In genomic region chr1:58006421-58007032, GRCh38 we compare ENCODE assay signal across 16 cellular contexts.
"Had no signal": no experiment of that assay in that cellular context is flagged by ENCODE, and none has a peak within 500 bp of the region (broad histone marks: within the 10 kb centered on the region; RNA-seq: fewer than 3 reads in every experiment).

No MANE protein-coding gene starts in this region.

- H3K9me3 Mint-ChIP-seq: activated naive CD4-positive, alpha-beta T cell treated with anti-CD3 and anti-CD28 coated beads for 36 hours; activated naive CD8-positive, alpha-beta T cell treated with anti-CD3 and anti-CD28 coated beads, Interleukin-2, amount 50 U/mL, for 24 hours; activated T-helper 17 cell treated with anti-CD3 and anti-CD28 coated beads, Interleukin-2, amount 50 U/mL, for 72 hours; dendritic cell treated with granulocyte-macrophage colony-stimulating factor and Interleukin-4, amounts not matched to agents 40 ng/mL and 50 ng/mL, for 4 days; natural killer cell treated with Interleukin-12 subunit alpha and Interleukin-12 subunit beta and Interleukin-15 and Interleukin-18, amount 100 ng/mL, for 72 hours had no signal

- H3K36me3 Mint-ChIP-seq: natural killer cell treated with Interleukin-12 subunit alpha and Interleukin-12 subunit beta and Interleukin-15 and Interleukin-18, amount 100 ng/mL, for 72 hours had no signal

- H3K27ac Mint-ChIP-seq: activated naive CD4-positive, alpha-beta T cell treated with anti-CD3 and anti-CD28 coated beads for 36 hours; activated naive CD8-positive, alpha-beta T cell treated with anti-CD3 and anti-CD28 coated beads, Interleukin-2, amount 50 U/mL, for 24 hours; activated T-helper 17 cell treated with anti-CD3 and anti-CD28 coated beads, Interleukin-2, amount 50 U/mL, for 72 hours; dendritic cell treated with granulocyte-macrophage colony-stimulating factor and Interleukin-4, amounts not matched to agents 40 ng/mL and 50 ng/mL, for 4 days; natural killer cell treated with Interleukin-12 subunit alpha and Interleukin-12 subunit beta and Interleukin-15 and Interleukin-18, amount 100 ng/mL, for 72 hours; progenitor cell of endocrine pancreas had no signal

- ATAC-seq: activated CD4-positive, CD25-positive, alpha-beta regulatory T cell treated with anti-CD3 and anti-CD28 coated beads, Interleukin-2, amount 50 U/mL, for 24 hours; activated naive CD8-positive, alpha-beta T cell treated with anti-CD3 and anti-CD28 coated beads, Interleukin-2, amount 50 U/mL, for 24 hours; activated T-helper 17 cell treated with anti-CD3 and anti-CD28 coated beads, Interleukin-2, amount 50 U/mL, for 72 hours; natural killer cell treated with Interleukin-12 subunit alpha and Interleukin-12 subunit beta and Interleukin-15 and Interleukin-18, amount 100 ng/mL, for 72 hours had no signal

- H3K4me1 Mint-ChIP-seq: activated naive CD8-positive, alpha-beta T cell treated with anti-CD3 and anti-CD28 coated beads, Interleukin-2, amount 50 U/mL, for 24 hours; activated T-helper 17 cell treated with anti-CD3 and anti-CD28 coated beads, Interleukin-2, amount 50 U/mL, for 72 hours had no signal

- H3K27me3 ChIP-seq: right atrium auricular region, tibial artery had no signal

- H3K27ac ChIP-seq: right atrium auricular region, skin epidermis, tibial artery had no signal

- H3K36me3 ChIP-seq: right atrium auricular region, tibial artery had no signal

- H3K9me3 ChIP-seq: right atrium auricular region, tibial artery had no signal

- DNase-seq: activated naive CD4-positive, alpha-beta T cell treated with anti-CD3 and anti-CD28 coated beads for 36 hours; activated naive CD8-positive, alpha-beta T cell treated with anti-CD3 and anti-CD28 coated beads, Interleukin-2, amount 50 U/mL, for 24 hours; activated T-cell treated with anti-CD3 and anti-CD28 coated beads for 4 hours; aorta; head of caudate nucleus; stimulated activated CD4-positive, alpha-beta T cell treated with anti-CD3 and anti-CD28 coated beads, Interleukin-15, amount 100 ng/mL, for 24 hours; stimulated activated CD4-positive, alpha-beta T cell treated with anti-CD3 and anti-CD28 coated beads, Interleukin-4, amount 100 ng/mL, for 1 hour; stimulated activated naive CD4-positive, alpha-beta T cell; tibial artery had no signal

- H3K4me3 ChIP-seq: right atrium auricular region, skin epidermis, tibial artery had no signal

- H3K4me1 ChIP-seq: right atrium auricular region, tibial artery had no signal

- H3K27me3 Mint-ChIP-seq: activated naive CD8-positive, alpha-beta T cell treated with anti-CD3 and anti-CD28 coated beads, Interleukin-2, amount 50 U/mL, for 24 hours; dendritic cell treated with granulocyte-macrophage colony-stimulating factor and Interleukin-4, amounts not matched to agents 40 ng/mL and 50 ng/mL, for 4 days had no signal

- H3K4me3 Mint-ChIP-seq: activated naive CD4-positive, alpha-beta T cell treated with anti-CD3 and anti-CD28 coated beads for 36 hours; activated naive CD8-positive, alpha-beta T cell treated with anti-CD3 and anti-CD28 coated beads, Interleukin-2, amount 50 U/mL, for 24 hours; activated T-helper 17 cell treated with anti-CD3 and anti-CD28 coated beads, Interleukin-2, amount 50 U/mL, for 72 hours; dendritic cell treated with granulocyte-macrophage colony-stimulating factor and Interleukin-4, amounts not matched to agents 40 ng/mL and 50 ng/mL, for 4 days; natural killer cell treated with Interleukin-12 subunit alpha and Interleukin-12 subunit beta and Interleukin-15 and Interleukin-18, amount 100 ng/mL, for 72 hours had no signal
